In genomic region chr5:6722015-6722414, GRCh38 we compare ENCODE assay signal across 8 cellular contexts. TPM values are rescaled to one million over a fixed set of nuclear protein-coding genes. Genes with fewer than 3 reads are reported as not detected.
A peak's percentile ranks its signal among the peaks of the same experiment; 100 is the strongest.
DNase-seq lines count a peak whose midpoint lies in the region; ATAC-seq and TF ChIP-seq lines count a peak whose summit lies in the region.

No MANE protein-coding gene starts in this region.

- DNase-seq in activated naive CD4-positive, alpha-beta T cell (lab: John Stamatoyannopoulos, UW), result no peak
- no peak for DNase-seq in central memory CD8-positive, alpha-beta T cell (ENCODE audit: low spot score in 2 of 2)
- DNase-seq in sigmoid colon (no peak), germinal center (ENCODE audit: low spot score) (no peak), NCI-H2029 (lab: John Stamatoyannopoulos, UW) (no peak)
- no peak for DNase-seq in stimulated activated naive CD4-positive, alpha-beta T cell (lab: John Stamatoyannopoulos, UW)

- peaks cover 0 to 95% (median 78%) of the 10 kb centered on the region in 4 donors for H3K4me1 ChIP-seq in sigmoid colon

- peaks cover 96% of the 10 kb centered on the region for H3K4me1 Mint-ChIP-seq in activated naive CD4-positive, alpha-beta T cell treated with anti-CD3 and anti-CD28 coated beads, Interleukin-2, amount 50 U/mL, for 24 hours
- H3K4me1 Mint-ChIP-seq in central memory CD8-positive, alpha-beta T cell, result peaks cover 97% of the 10 kb centered on the region

- H3K4me3 Mint-ChIP-seq in activated naive CD4-positive, alpha-beta T cell treated with anti-CD3 and anti-CD28 coated beads, Interleukin-2, amount 50 U/mL, for 24 hours, result peak overlapping the region; percentile 54
- H3K4me3 Mint-ChIP-seq in central memory CD8-positive, alpha-beta T cell, result peak overlapping the region; percentile 38

- peaks cover 7% of the 10 kb centered on the region for H3K36me3 Mint-ChIP-seq in activated naive CD4-positive, alpha-beta T cell treated with anti-CD3 and anti-CD28 coated beads, Interleukin-2, amount 50 U/mL, for 24 hours
- peaks cover 19% of the 10 kb centered on the region for H3K36me3 Mint-ChIP-seq in central memory CD8-positive, alpha-beta T cell (ENCODE audit: insufficient read depth)

- TF ChIP-seq EP300 in sigmoid colon (IDR thresholded peaks at IDR 0.05), result no peak

- intact Hi-C loops in sigmoid colon (cut with DNase I), result no loop called here

- H3K9me3 ChIP-seq in sigmoid colon, result no peaks in the 10 kb centered on the region

- no peak overlapping the region for H3K27ac Mint-ChIP-seq in activated naive CD4-positive, alpha-beta T cell treated with anti-CD3 and anti-CD28 coated beads, Interleukin-2, amount 50 U/mL, for 24 hours
- H3K27ac Mint-ChIP-seq in central memory CD8-positive, alpha-beta T cell (ENCODE audit: low read depth), result peak overlapping the region; percentile 64

- no peak for TF ChIP-seq CTCF in sigmoid colon (IDR thresholded peaks at IDR 0.05)

- H3K36me3 ChIP-seq in sigmoid colon, result no peaks in the 10 kb centered on the region

- H3K27ac ChIP-seq in sigmoid colon, result peak overlapping the region; percentile 57 to 69 (median 63)

- no peaks in the 10 kb centered on the region for H3K27me3 Mint-ChIP-seq in activated naive CD4-positive, alpha-beta T cell treated with anti-CD3 and anti-CD28 coated beads, Interleukin-2, amount 50 U/mL, for 24 hours
- no peaks in the 10 kb centered on the region for H3K27me3 Mint-ChIP-seq in central memory CD8-positive, alpha-beta T cell

- no peak for TF ChIP-seq POLR2A in sigmoid colon (IDR thresholded peaks at IDR 0.05)

- 56 to 79% methylated on average over 6 of the region's 6 CpGs for WGBS in sigmoid colon, 2 donors

- ATAC-seq in HG03342 (IDR thresholded peaks at IDR 0.05; ENCODE audit: unreplicated experiment), result peak; percentile 47
- no peak for ATAC-seq in central memory CD8-positive, alpha-beta T cell (replicated peaks; ENCODE audit: extremely low read depth, poor library complexity, severe bottlenecking)

- no peaks in the 10 kb centered on the region for H3K9me3 Mint-ChIP-seq in activated naive CD4-positive, alpha-beta T cell treated with anti-CD3 and anti-CD28 coated beads, Interleukin-2, amount 50 U/mL, for 24 hours
- H3K9me3 Mint-ChIP-seq in central memory CD8-positive, alpha-beta T cell, result no peaks in the 10 kb centered on the region

- H3K27me3 ChIP-seq in sigmoid colon, result no peaks in the 10 kb centered on the region

- peak overlapping the region in 3 of 4 donors; percentile 13 to 28 (median 20) for H3K4me3 ChIP-seq in sigmoid colon

RNA-seq across cellular contexts. Expression of gene TENT4A, which starts 8.8 kb away (rescaled TPM):
- 10 to 100 TPM; 14.6 to 27.4 (median 18.7) TPM for total RNA-seq in sigmoid colon
- polyA plus RNA-seq in sigmoid colon, result 10 to 100 TPM in 1 of 3 donors, 1 to 10 TPM in 2; 3.0 to 12.5 (median 3.2) TPM
